In the genomic region with DNA sequence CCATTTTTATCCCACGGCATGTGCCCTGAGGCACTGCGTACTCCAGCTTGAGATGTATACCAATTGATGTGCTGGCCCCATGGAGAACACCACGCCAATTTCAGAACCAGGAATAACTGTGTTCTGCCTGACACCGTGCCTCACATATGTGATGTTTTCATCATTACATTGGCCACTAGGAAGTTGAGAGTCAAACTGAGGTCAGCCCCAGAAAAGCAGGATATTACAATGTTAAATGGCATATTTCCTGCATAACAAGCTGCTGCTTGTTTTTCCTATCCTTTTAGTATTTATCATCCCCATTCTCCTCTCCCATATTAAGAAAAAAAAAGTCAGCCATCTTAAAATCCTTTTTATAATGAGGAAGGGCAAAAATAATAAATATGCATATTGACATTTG, we compare ENCODE assay signal across 19 cellular contexts.
"Had no signal": no experiment of that assay in that cellular context is flagged by ENCODE, and none has a peak within 500 bp of the region (broad histone marks: within the 10 kb centered on the region; RNA-seq: fewer than 3 reads in every experiment).

No MANE protein-coding gene starts in this region.

- H3K36me3 ChIP-seq: neutrophil had no signal

- H3K27ac ChIP-seq: esophagus muscularis mucosa, heart left ventricle, neutrophil, psoas muscle had no signal

- H3K27me3 Mint-ChIP-seq: dendritic cell treated with granulocyte-macrophage colony-stimulating factor and Interleukin-4, amounts not matched to agents 40 ng/mL and 50 ng/mL, for 4 days; type B pancreatic cell had no signal

- ATAC-seq: heart left ventricle; mucosa of descending colon; naive thymus-derived CD8-positive, alpha-beta T cell; psoas muscle had no signal

- H3K4me3 ChIP-seq: esophagus muscularis mucosa, heart left ventricle, mucosa of descending colon, psoas muscle had no signal

- FAIRE-seq: colon, small intestine, urothelium cell line had no signal

- H3K4me3 Mint-ChIP-seq: dendritic cell treated with granulocyte-macrophage colony-stimulating factor and Interleukin-4, amounts not matched to agents 40 ng/mL and 50 ng/mL, for 4 days; endodermal cell; naive thymus-derived CD8-positive, alpha-beta T cell; type B pancreatic cell had no signal

- H3K9me3 ChIP-seq: esophagus muscularis mucosa, heart left ventricle, mucosa of descending colon, neutrophil, psoas muscle had no signal

- H3K27ac Mint-ChIP-seq: dendritic cell treated with granulocyte-macrophage colony-stimulating factor and Interleukin-4, amounts not matched to agents 40 ng/mL and 50 ng/mL, for 4 days; endodermal cell; type B pancreatic cell had no signal

- DNase-seq: cerebellar nuclear complex; effector CD4-positive, alpha-beta T cell; endodermal cell; foreskin fibroblast; heart left ventricle; hippocampal formation; kidney glomerular epithelial cell; mucosa of descending colon; naive thymus-derived CD8-positive, alpha-beta T cell; psoas muscle; small intestine; stimulated activated CD4-positive, alpha-beta T cell treated with anti-CD3 and anti-CD28 coated beads, Interleukin-12 subunit alpha, Interleukin-12 subunit beta, amount 100 ng/mL, for 4 hours; stimulated activated naive CD4-positive, alpha-beta T cell treated with Interleukin-2 at 50 U/mL for 16 hours had no signal

- H3K4me1 Mint-ChIP-seq: naive thymus-derived CD8-positive, alpha-beta T cell had no signal

- H3K9me3 Mint-ChIP-seq: dendritic cell treated with granulocyte-macrophage colony-stimulating factor and Interleukin-4, amounts not matched to agents 40 ng/mL and 50 ng/mL, for 4 days; endodermal cell; naive thymus-derived CD8-positive, alpha-beta T cell had no signal

- H3K27me3 ChIP-seq: esophagus muscularis mucosa, heart left ventricle, neutrophil had no signal

- H3K36me3 Mint-ChIP-seq: naive thymus-derived CD8-positive, alpha-beta T cell had no signal

- H3K4me1 ChIP-seq: esophagus muscularis mucosa, psoas muscle had no signal
